1 cellular context compared by ENCODE assay signal in the genomic region with DNA sequence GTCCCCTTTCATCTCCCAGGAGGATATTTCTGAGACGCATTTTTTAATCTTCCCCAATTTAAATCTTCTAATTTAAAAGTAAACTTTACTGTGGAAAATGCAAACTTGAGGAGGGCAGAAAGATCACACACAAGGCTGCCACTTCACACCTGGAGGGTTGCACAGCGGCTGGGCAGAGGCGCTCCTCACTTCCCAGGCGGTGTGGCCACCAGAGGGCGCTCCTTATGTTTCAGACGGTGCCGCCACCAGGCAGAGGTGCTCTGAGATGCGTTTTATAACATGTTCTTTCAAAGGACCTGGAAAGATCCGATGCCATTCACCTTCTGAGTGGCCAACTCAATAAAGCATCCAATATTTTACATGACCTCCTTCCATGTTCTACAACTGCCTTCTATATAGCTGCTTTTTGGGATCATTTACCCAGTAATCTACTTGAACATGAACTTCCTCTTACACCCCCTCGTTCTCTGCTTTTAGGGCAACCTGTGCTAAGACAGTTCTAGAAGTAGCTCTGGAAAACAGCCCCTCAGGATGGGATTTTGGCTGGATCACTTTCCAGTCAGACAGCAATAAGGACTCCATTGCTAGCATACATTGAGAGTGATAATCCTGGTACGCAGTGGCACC.
TF ChIP-seq lines count a peak whose summit lies in the region.

No MANE protein-coding gene starts in this region.

TF ChIP-seq in H1, 55 proteins besides CTCF, POLR2A, EP300 and RAD21 (continued from another document):
- TF ChIP-seq RXRA (IDR thresholded peaks at IDR 0.05; ENCODE audit: insufficient read depth, low read depth, low read length) (no peak), BACH1 (IDR thresholded peaks at IDR 0.05; ENCODE audit: low read length) (no peak), EZH2 (IDR thresholded peaks at IDR 0.05; ENCODE audit: low read depth, low read length, severe bottlenecking) (no peak), SIRT6 (IDR thresholded peaks at IDR 0.05; ENCODE audit: low read length) (no peak)
